ENCODE assay signal across 26 cellular contexts in the genomic region with DNA sequence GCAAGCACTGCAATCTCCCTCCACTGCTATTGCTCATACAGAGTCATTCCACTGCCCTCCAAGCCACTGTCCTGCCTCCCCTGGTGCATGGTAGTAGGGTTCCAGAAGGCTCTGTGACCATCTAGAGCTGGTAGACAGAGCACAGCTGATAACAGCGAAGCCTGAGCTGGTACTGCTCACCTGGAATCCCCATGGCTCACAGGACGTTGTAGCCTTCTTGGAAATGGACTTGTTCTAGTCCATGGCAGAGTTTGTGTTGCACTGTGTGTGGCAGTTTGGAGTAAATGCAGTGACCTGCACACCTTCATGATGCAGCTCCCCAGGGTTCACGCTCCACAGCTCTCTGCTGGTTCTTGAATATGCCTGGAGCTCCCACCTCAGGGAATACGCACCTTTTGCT.
"Had no signal": no experiment of that assay in that cellular context is flagged by ENCODE, and none has a peak within 500 bp of the region (broad histone marks: within the 10 kb centered on the region; RNA-seq: fewer than 3 reads in every experiment).

No MANE protein-coding gene starts in this region.

- H3K4me1 ChIP-seq: colonic mucosa, esophagus muscularis mucosa, foreskin keratinocyte, gastroesophageal sphincter, parathyroid adenoma, prostate gland, sigmoid colon, suprapubic skin, thyroid gland had no signal

- H3K27ac Mint-ChIP-seq: naive thymus-derived CD4-positive, alpha-beta T cell; nephron; stimulated activated memory B cell treated with anti-CD40 and anti-IgM and Interleukin-4, amounts not matched to agents 10 μg/mL and 1 μg/mL and 100 μg/mL, for 72 hours; stimulated activated naive CD8-positive, alpha-beta T cell treated with anti-CD3 and anti-CD28 coated beads, Interleukin-15, Interleukin-2, amounts not matched to agents 100 ng/mL and 50 ng/mL, for 24 hours; type B pancreatic cell had no signal

- H3K4me1 Mint-ChIP-seq: central memory CD8-positive, alpha-beta T cell; naive thymus-derived CD4-positive, alpha-beta T cell; stimulated activated memory B cell treated with anti-CD40 and anti-IgM and Interleukin-4, amounts not matched to agents 10 μg/mL and 1 μg/mL and 100 μg/mL, for 72 hours had no signal

- ATAC-seq: foreskin keratinocyte; gastroesophageal sphincter; heart left ventricle; left cardiac atrium; left lung; naive thymus-derived CD4-positive, alpha-beta T cell; right cardiac atrium; stimulated activated memory B cell treated with anti-CD40 and anti-IgM and Interleukin-4, amounts not matched to agents 10 μg/mL and 1 μg/mL and 100 μg/mL, for 72 hours had no signal

- H3K27ac ChIP-seq: colonic mucosa, esophagus muscularis mucosa, foreskin keratinocyte, gastroesophageal sphincter, heart left ventricle, left lung, parathyroid adenoma, prostate gland, sigmoid colon, suprapubic skin, thyroid gland had no signal

- H3K27me3 ChIP-seq: colonic mucosa, esophagus muscularis mucosa, foreskin keratinocyte, gastroesophageal sphincter, heart left ventricle, left lung, sigmoid colon, suprapubic skin, thyroid gland had no signal

- H3K9ac ChIP-seq: parathyroid adenoma had no signal

- H3K36me3 ChIP-seq: colonic mucosa, esophagus muscularis mucosa, heart left ventricle, left lung, prostate gland, sigmoid colon, suprapubic skin, thyroid gland had no signal

- DNase-seq: colonic mucosa; dermis blood vessel endothelial cell; effector memory CD4-positive, alpha-beta T cell; foreskin keratinocyte; heart left ventricle; hippocampal formation; left cardiac atrium; left lung; mesendoderm; midbrain; naive thymus-derived CD4-positive, alpha-beta T cell; right cardiac atrium; sigmoid colon; stimulated activated CD4-positive, alpha-beta T cell treated with anti-CD3 and anti-CD28 coated beads, Interleukin-2, amount 100 ng/mL, for 24 hours; stimulated activated CD4-positive, alpha-beta T cell treated with anti-CD3 and anti-CD28 coated beads, Interleukin-4, amount 100 ng/mL, for 24 hours; thyroid gland had no signal

- H3K9me3 Mint-ChIP-seq: central memory CD8-positive, alpha-beta T cell; nephron; type B pancreatic cell had no signal

- H3K27me3 Mint-ChIP-seq: central memory CD8-positive, alpha-beta T cell; stimulated activated memory B cell treated with anti-CD40 and anti-IgM and Interleukin-4, amounts not matched to agents 10 μg/mL and 1 μg/mL and 100 μg/mL, for 72 hours; stimulated activated naive CD8-positive, alpha-beta T cell treated with anti-CD3 and anti-CD28 coated beads, Interleukin-15, Interleukin-2, amounts not matched to agents 100 ng/mL and 50 ng/mL, for 24 hours; type B pancreatic cell had no signal

- H3K4me3 Mint-ChIP-seq: central memory CD8-positive, alpha-beta T cell; naive thymus-derived CD4-positive, alpha-beta T cell; nephron; stimulated activated memory B cell treated with anti-CD40 and anti-IgM and Interleukin-4, amounts not matched to agents 10 μg/mL and 1 μg/mL and 100 μg/mL, for 72 hours; stimulated activated naive CD8-positive, alpha-beta T cell treated with anti-CD3 and anti-CD28 coated beads, Interleukin-15, Interleukin-2, amounts not matched to agents 100 ng/mL and 50 ng/mL, for 24 hours; type B pancreatic cell had no signal

- H3K9me3 ChIP-seq: colonic mucosa, esophagus muscularis mucosa, gastroesophageal sphincter, heart left ventricle, left lung, prostate gland, sigmoid colon, suprapubic skin, thyroid gland had no signal

- H3K4me3 ChIP-seq: colonic mucosa, esophagus muscularis mucosa, gastroesophageal sphincter, heart left ventricle, left lung, prostate gland, sigmoid colon, suprapubic skin, thyroid gland had no signal

- H2AFZ ChIP-seq: parathyroid adenoma had no signal
